9 cellular contexts compared by ENCODE assay signal in the genomic region with DNA sequence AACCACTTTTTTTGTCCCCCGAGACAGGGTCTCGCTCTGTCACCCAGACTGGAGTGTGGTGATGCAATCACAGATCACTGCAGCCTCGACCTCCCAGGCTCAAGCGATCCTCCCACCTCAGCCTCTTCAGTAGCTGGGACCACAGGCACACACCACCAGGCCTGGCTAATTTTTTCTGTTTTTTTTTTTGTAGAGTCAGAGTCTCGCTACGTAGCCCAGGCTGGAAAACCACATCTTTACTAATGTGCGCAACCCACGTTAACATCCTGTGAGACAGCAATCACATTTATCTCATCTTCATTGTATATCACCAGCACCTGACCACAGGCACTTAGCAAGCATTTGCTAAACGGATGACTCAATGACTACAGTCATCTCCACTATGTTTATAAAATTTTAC.
DNase-seq lines count a peak whose midpoint lies in the region; ATAC-seq and TF ChIP-seq lines count a peak whose summit lies in the region.
"Had no signal": no experiment of that assay in that cellular context is flagged by ENCODE, and none has a peak within 500 bp of the region (broad histone marks: within the 10 kb centered on the region; RNA-seq: fewer than 3 reads in every experiment).

No MANE protein-coding gene starts in this region.

- no peak overlapping the region for H4K5ac ChIP-seq in IMR-90 (ENCODE audit: low read depth, low read length)

- H3K23ac ChIP-seq in IMR-90 (ENCODE audit: low read depth, low read length): 0 out of 2 replicates have a peak overlapping the region, but pooled peaks have one; percentile 20

- peak; percentile 75 for ATAC-seq in IMR-90 (ENCODE audit: low read depth)
- peak; percentile 98 for ATAC-seq in activated CD8-positive, alpha-beta T cell treated with anti-CD3 and anti-CD28 coated beads for 36 hours

- peak overlapping the region; percentile 82 for H3K27ac Mint-ChIP-seq in activated CD8-positive, alpha-beta T cell treated with anti-CD3 and anti-CD28 coated beads for 36 hours
- no peak overlapping the region for H3K27ac Mint-ChIP-seq in Calu3 (ENCODE audit: unreplicated experiment)

- no peaks in the 10 kb centered on the region for H3K27me3 Mint-ChIP-seq in activated CD8-positive, alpha-beta T cell treated with anti-CD3 and anti-CD28 coated beads for 36 hours
- H3K27me3 Mint-ChIP-seq in Calu3 (ENCODE audit: unreplicated experiment): no peaks in the 10 kb centered on the region

- H2AK5ac ChIP-seq in IMR-90 (ENCODE audit: low read depth, low read length): no peak overlapping the region; the same call in 1 of the 2 replicates

- intact Hi-C loops in IMR-90 (cut with micrococcal nuclease) (no loop called here), Calu3 (cut with micrococcal nuclease; ENCODE audit: unreplicated experiment) (no loop called here), posterior vena cava (cut with DNase I) (loop anchor here in 1 of 2 donors (5.0 kb wide), 1 partner anchor 873 kb away; the partner anchor contains the start of gene CREB3L2), spleen (cut with DNase I; ENCODE audit: low total_unique reads) (no loop called here)
- intact Hi-C loops in activated CD8-positive, alpha-beta T cell treated with anti-CD3 and anti-CD28 coated beads for 36 hours (cut with micrococcal nuclease): no loop called here

- DNase-seq in IMR-90 (peak; percentile 96), epithelial cell of esophagus (ENCODE audit: low read depth) (peak; percentile 94), Calu3 (no peak), posterior vena cava (ENCODE audit: low spot score) (no peak), spleen (no peak), MM.1S (no peak)
- DNase-seq in activated CD8-positive, alpha-beta T cell treated with anti-CD3 and anti-CD28 coated beads for 36 hours: peak; percentile 84
- DNase-seq in stimulated activated CD8-positive, alpha-beta memory T cell treated with anti-CD3 and anti-CD28 coated beads, Interleukin-15, amount 100 ng/mL, for 24 hours (ENCODE audit: low read depth): peak; percentile 10

- H3K4me1 ChIP-seq in IMR-90 (ENCODE audit: control insufficient read depth, insufficient read depth, low read length) (peaks cover 8% of the 10 kb centered on the region; the same call in 1 of the 2 replicates), spleen (no peaks in the 10 kb centered on the region), MM.1S (ENCODE audit: low read length) (no peaks in the 10 kb centered on the region)

- TF ChIP-seq RAD21 in IMR-90 (IDR thresholded peaks at IDR 0.05; ENCODE audit: low read length): no peak

- BruUV-seq in IMR-90 (replicated peaks; lab: Mats Ljungman, UMichigan) (no TSS peak), Calu3 (replicated peaks; lab: Mats Ljungman, UMichigan) (no TSS peak)

- H4K8ac ChIP-seq in IMR-90 (ENCODE audit: low read depth in 2 of 2, low read length in 2 of 2): peak overlapping the region in 1 of 2 experiments; percentile 75; a peak in 2 of 4 replicates

- no peak overlapping the region for H3K56ac ChIP-seq in IMR-90 (ENCODE audit: extremely low read depth, insufficient read depth, low read length)

- no peak overlapping the region for H2BK15ac ChIP-seq in IMR-90 (ENCODE audit: low read depth, low read length)

- no peak for TF ChIP-seq POLR2A in IMR-90 (IDR thresholded peaks at IDR 0.05; ENCODE audit: low read depth, low read length)
- TF ChIP-seq POLR2A in spleen (IDR thresholded peaks at IDR 0.05): no peak

- no peaks in the 10 kb centered on the region for H3F3A ChIP-seq in MM.1S (ENCODE audit: insufficient read depth, low read length)

- no peaks in the 10 kb centered on the region for H3K79me1 ChIP-seq in IMR-90 (ENCODE audit: low read depth in 1 of 2, low read length in 2 of 2)

- CTCF ChIA-PET in IMR-90 (lab: Yijun Ruan, JAX): interaction anchor here (0.6 kb wide), 1 partner anchor 169 kb away, joined by 4 read pairs; no protein-coding TSS in a partner anchor
- CTCF ChIA-PET in activated CD8-positive, alpha-beta T cell treated with anti-CD3 and anti-CD28 coated beads for 36 hours (lab: Charles Lee): interaction anchor here (2.7 kb wide), 1 partner anchor 10 kb away, joined by 33 read pairs; no protein-coding TSS in a partner anchor
- CTCF ChIA-PET in Calu3 (lab: Charles Lee): interaction anchor here (0.6 kb wide), 1 partner anchor 867 kb away, joined by 7 read pairs; no protein-coding TSS in a partner anchor

- no CpG with 5 or more reads among the region's 9 CpGs for WGBS in IMR-90 (ENCODE audit: extremely low coverage in 2 of 2, insufficient read length in 1 of 2), 2 experiments
- whole genome bisulfite sequencing in spleen, 5 donors: 62 to 75% (median 69%) methylated on average over 9 of the region's 9 CpGs

- H2BK5ac ChIP-seq in IMR-90 (ENCODE audit: low read depth, low read length, poor library complexity, severe bottlenecking): peak overlapping the region; percentile 88

- H3K27ac ChIP-seq in IMR-90 (ENCODE audit: insufficient read depth, low read length) (peak overlapping the region; percentile 48; the same call in 1 of the 2 replicates), spleen (no peak overlapping the region), MM.1S (ENCODE audit: low read length) (no peak overlapping the region)
- H3K27ac ChIP-seq: KMS-11 had no signal

- no peak overlapping the region for H2AFZ ChIP-seq in IMR-90 (replicated peaks; ENCODE audit: low read length, poor library complexity)
- no peak overlapping the region for H2AFZ ChIP-seq in MM.1S (ENCODE audit: low read length)

- no peak overlapping the region for H3K4me3 Mint-ChIP-seq in activated CD8-positive, alpha-beta T cell treated with anti-CD3 and anti-CD28 coated beads for 36 hours
- H3K4me3 Mint-ChIP-seq in Calu3 (ENCODE audit: low read depth, unreplicated experiment): no peak overlapping the region

- no peak overlapping the region for H3K4me2 ChIP-seq in IMR-90 (ENCODE audit: low read depth, low read length)
- H3K4me2 ChIP-seq in MM.1S (ENCODE audit: low read depth, low read length): no peak overlapping the region
- H3K4me2 ChIP-seq: KMS-11 had no signal

- TF ChIP-seq CTCF in IMR-90 (conservative IDR thresholded peaks at IDR 0.05; ENCODE audit: low read depth, low read length) (no peak), epithelial cell of esophagus (IDR thresholded peaks at IDR 0.05; ENCODE audit: insufficient read depth, low read depth, low read length, missing control alignments) (no peak), Calu3 (IDR thresholded peaks at IDR 0.05; ENCODE audit: unreplicated experiment) (no peak), spleen (IDR thresholded peaks at IDR 0.05 in 8 of 11, conservative IDR thresholded peaks at IDR 0.05 in 3 of 11) (no peak), MM.1S (IDR thresholded peaks at IDR 0.05; ENCODE audit: low read length) (no peak)
- no peak for TF ChIP-seq CTCF in activated CD8-positive, alpha-beta T cell treated with anti-CD3 and anti-CD28 coated beads for 36 hours (IDR thresholded peaks at IDR 0.05)

- H3K9ac ChIP-seq in IMR-90 (ENCODE audit: low read depth, low read length) (no peak overlapping the region), MM.1S (ENCODE audit: low read length) (no peak overlapping the region)
- H3K9ac ChIP-seq: KMS-11 had no signal

- H3K9me3 ChIP-seq in IMR-90 (ENCODE audit: control insufficient read depth, insufficient read depth, low read length) (no peaks in the 10 kb centered on the region), spleen (no peaks in the 10 kb centered on the region), MM.1S (replicated peaks; ENCODE audit: insufficient read depth, low read length) (no peaks in the 10 kb centered on the region)

- no peak overlapping the region; the same call in 1 of the 2 replicates for H2BK20ac ChIP-seq in IMR-90 (ENCODE audit: low read depth, low read length)

- no peak overlapping the region for H4K91ac ChIP-seq in IMR-90 (ENCODE audit: insufficient read depth, low read depth, low read length)

- dilution Hi-C loops in IMR-90 (cut with HindIII; ENCODE audit: low sequenced_read_pairs, unreplicated experiment): no loop called here

- no peaks in the 10 kb centered on the region for H3K79me2 ChIP-seq in MM.1S (ENCODE audit: low read length)

- in situ Hi-C loops in IMR-90 (cut with MboI; ENCODE audit: low sequenced_read_pairs): no loop called here

- no peak overlapping the region for H2BK120ac ChIP-seq in IMR-90 (ENCODE audit: low read depth, low read length)

- H3K4ac ChIP-seq in IMR-90 (ENCODE audit: low read depth, low read length): peak overlapping the region; percentile 67; the same call in 1 of the 2 replicates

- H3K36me3 ChIP-seq in IMR-90 (ENCODE audit: control insufficient read depth, insufficient read depth, low read length) (peaks cover 1% of the 10 kb centered on the region; the same call in 1 of the 2 replicates), spleen (peaks cover 0 to 4% (median 0%) of the 10 kb centered on the region in 6 donors), MM.1S (replicated peaks; ENCODE audit: insufficient read depth, low read length) (no peaks in the 10 kb centered on the region)

- H4K20me1 ChIP-seq in IMR-90 (ENCODE audit: insufficient read depth, low read length) (no peaks in the 10 kb centered on the region), MM.1S (ENCODE audit: insufficient read depth, low read length) (no peaks in the 10 kb centered on the region)

- H3K14ac ChIP-seq in IMR-90 (replicated peaks; ENCODE audit: low read depth, low read length): no peak overlapping the region

- H3K4me3 ChIP-seq in IMR-90 (ENCODE audit: insufficient read depth, low read depth, low read length) (no peak overlapping the region), epithelial cell of esophagus (ENCODE audit: low read length) (no peak overlapping the region), spleen (no peak overlapping the region), MM.1S (ENCODE audit: low read length) (no peak overlapping the region)

- H3K9me2 ChIP-seq in MM.1S (replicated peaks; ENCODE audit: insufficient read depth, low read length): no peaks in the 10 kb centered on the region

- H3K36me3 Mint-ChIP-seq in activated CD8-positive, alpha-beta T cell treated with anti-CD3 and anti-CD28 coated beads for 36 hours (ENCODE audit: low read depth): no peaks in the 10 kb centered on the region
- H3K36me3 Mint-ChIP-seq in Calu3 (ENCODE audit: insufficient read depth, unreplicated experiment): no peaks in the 10 kb centered on the region

- no peaks in the 10 kb centered on the region for H3K9me3 Mint-ChIP-seq in activated CD8-positive, alpha-beta T cell treated with anti-CD3 and anti-CD28 coated beads for 36 hours
- H3K9me3 Mint-ChIP-seq in Calu3 (ENCODE audit: low read depth, unreplicated experiment): no peaks in the 10 kb centered on the region

- H2AK9ac ChIP-seq in IMR-90 (replicated peaks; ENCODE audit: low read depth, low read length, poor library complexity): no peak overlapping the region

- H3K9me1 ChIP-seq in IMR-90 (ENCODE audit: insufficient read depth, low read length): peaks cover 9% of the 10 kb centered on the region; the same call in 1 of the 2 replicates

- peaks cover 17% of the 10 kb centered on the region for H3K4me1 Mint-ChIP-seq in activated CD8-positive, alpha-beta T cell treated with anti-CD3 and anti-CD28 coated beads for 36 hours (ENCODE audit: low read depth)
- peaks cover 22% of the 10 kb centered on the region for H3K4me1 Mint-ChIP-seq in Calu3 (ENCODE audit: low read depth, unreplicated experiment)

- POLR2A ChIA-PET in IMR-90 (lab: Charles Lee; ENCODE audit: unreplicated experiment): no interaction called here
- POLR2A ChIA-PET in activated CD8-positive, alpha-beta T cell treated with anti-CD3 and anti-CD28 coated beads for 36 hours (lab: Charles Lee): no interaction called here

- H3K27me3 ChIP-seq in IMR-90 (ENCODE audit: control insufficient read depth, insufficient read depth, low read length) (no peaks in the 10 kb centered on the region), spleen (replicated peaks in 1 of 7) (no peaks in the 10 kb centered on the region), MM.1S (replicated peaks; ENCODE audit: insufficient read depth, low read length) (no peaks in the 10 kb centered on the region)

- peak overlapping the region; percentile 45; the same call in 1 of the 2 replicates for H3K18ac ChIP-seq in IMR-90 (ENCODE audit: low read depth, low read length)

Comparison
In these comparisons a context has a peak if more than half of its experiments do, and no peak if none do; other contexts are left out.
1. DNase-seq: peak in IMR-90 (single experiment), activated CD8-positive, alpha-beta T cell treated with anti-CD3 and anti-CD28 coated beads for 36 hours (single experiment), epithelial cell of esophagus (single experiment) and stimulated activated CD8-positive, alpha-beta memory T cell treated with anti-CD3 and anti-CD28 coated beads, Interleukin-15, amount 100 ng/mL, for 24 hours (single experiment); none in Calu3 (single experiment), posterior vena cava (single experiment), spleen (single experiment) and MM.1S (single experiment).